1 cellular context compared by ENCODE assay signal in the genomic region with DNA sequence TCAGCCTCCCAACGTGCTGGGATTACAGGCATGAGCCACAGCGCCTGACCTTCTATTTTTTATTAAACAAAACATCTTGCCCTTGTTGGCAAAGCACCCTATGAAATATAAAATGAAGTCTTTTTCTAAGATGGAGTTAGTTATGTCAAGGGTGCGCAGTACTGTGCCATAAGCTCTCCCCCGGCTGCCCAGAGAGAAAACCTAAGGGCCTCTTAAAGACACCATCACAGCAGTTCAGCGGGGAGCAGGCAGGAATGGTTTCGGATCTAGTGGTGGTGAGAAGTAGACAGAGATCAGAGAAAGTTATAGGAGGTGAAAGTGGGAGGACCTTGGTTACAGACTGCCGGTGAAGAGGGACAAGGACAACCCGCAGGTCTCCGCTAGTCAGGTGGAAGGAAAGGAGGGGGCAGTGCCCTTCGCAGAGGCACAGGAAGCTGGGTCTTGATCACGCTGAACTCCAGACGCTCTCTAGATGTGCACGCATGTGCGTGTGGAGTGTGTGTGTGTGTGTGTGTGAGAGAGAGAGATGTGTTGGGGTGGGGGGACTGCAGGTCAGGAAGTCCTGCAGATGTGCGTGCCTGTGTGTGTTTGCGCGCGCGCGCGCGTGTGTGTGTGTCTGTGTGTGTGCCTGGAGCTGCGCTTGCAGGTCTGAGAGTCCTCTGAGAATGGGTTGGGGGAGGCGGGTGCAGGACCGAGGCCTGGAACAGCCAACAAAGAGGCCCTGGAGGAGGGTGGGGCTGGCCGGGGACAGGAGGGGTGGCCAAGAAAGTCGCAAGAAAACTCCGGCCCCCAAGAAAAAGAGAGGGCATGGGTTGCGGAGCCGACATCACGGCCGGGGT.
TF ChIP-seq lines count a peak whose summit lies in the region.

No MANE protein-coding gene starts in this region.

TF ChIP-seq in HepG2, 621 proteins besides CTCF, POLR2A, EP300 and RAD21 (continued from another document and continues in another):
- TF ChIP-seq, protein P1, sequence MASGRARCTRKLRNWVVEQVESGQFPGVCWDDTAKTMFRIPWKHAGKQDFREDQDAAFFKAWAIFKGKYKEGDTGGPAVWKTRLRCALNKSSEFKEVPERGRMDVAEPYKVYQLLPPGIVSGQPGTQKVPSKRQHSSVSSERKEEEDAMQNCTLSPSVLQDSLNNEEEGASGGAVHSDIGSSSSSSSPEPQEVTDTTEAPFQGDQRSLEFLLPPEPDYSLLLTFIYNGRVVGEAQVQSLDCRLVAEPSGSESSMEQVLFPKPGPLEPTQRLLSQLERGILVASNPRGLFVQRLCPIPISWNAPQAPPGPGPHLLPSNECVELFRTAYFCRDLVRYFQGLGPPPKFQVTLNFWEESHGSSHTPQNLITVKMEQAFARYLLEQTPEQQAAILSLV (CRISPR knock-in tag; IDR thresholded peaks at IDR 0.05; ENCODE audit: borderline replicate concordance), result no peak; the same call in 1 of the 2 replicates
- TF ChIP-seq RNF2 (conservative IDR thresholded peaks at IDR 0.05; ENCODE audit: low read depth), result no peak
- no peak for TF ChIP-seq ZNF546 (CRISPR knock-in tag; conservative IDR thresholded peaks at IDR 0.05)
- TF ChIP-seq ZNF232 (CRISPR knock-in tag; IDR thresholded peaks at IDR 0.05; ENCODE audit: borderline replicate concordance), result no peak
- TF ChIP-seq, protein P2, sequence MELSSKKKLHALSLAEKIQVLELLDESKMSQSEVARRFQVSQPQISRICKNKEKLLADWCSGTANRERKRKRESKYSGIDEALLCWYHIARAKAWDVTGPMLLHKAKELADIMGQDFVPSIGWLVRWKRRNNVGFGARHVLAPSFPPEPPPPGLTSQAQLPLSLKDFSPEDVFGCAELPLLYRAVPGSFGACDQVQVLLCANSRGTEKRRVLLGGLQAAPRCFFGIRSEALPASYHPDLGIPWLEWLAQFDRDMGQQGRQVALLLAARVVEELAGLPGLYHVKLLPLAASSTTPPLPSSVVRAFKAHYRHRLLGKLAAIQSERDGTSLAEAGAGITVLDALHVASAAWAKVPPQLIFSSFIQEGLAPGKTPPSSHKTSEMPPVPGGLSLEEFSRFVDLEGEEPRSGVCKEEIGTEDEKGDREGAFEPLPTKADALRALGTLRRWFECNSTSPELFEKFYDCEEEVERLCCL (CRISPR knock-in tag; IDR thresholded peaks at IDR 0.05; ENCODE audit: borderline replicate concordance), result no peak
- no peak for TF ChIP-seq ZNF432 (CRISPR knock-in tag; IDR thresholded peaks at IDR 0.05; ENCODE audit: borderline replicate concordance)
- TF ChIP-seq CBX1 (IDR thresholded peaks at IDR 0.05; ENCODE audit: low read depth), result no peak
- 0 out of 2 replicates have a peak, but pooled peaks have one; percentile 10 for TF ChIP-seq TSC22D2 (CRISPR knock-in tag; IDR thresholded peaks at IDR 0.05; ENCODE audit: borderline replicate concordance)
- TF ChIP-seq ZNF136 (CRISPR knock-in tag; IDR thresholded peaks at IDR 0.05; ENCODE audit: low read depth), result no peak
- TF ChIP-seq, protein P3, sequence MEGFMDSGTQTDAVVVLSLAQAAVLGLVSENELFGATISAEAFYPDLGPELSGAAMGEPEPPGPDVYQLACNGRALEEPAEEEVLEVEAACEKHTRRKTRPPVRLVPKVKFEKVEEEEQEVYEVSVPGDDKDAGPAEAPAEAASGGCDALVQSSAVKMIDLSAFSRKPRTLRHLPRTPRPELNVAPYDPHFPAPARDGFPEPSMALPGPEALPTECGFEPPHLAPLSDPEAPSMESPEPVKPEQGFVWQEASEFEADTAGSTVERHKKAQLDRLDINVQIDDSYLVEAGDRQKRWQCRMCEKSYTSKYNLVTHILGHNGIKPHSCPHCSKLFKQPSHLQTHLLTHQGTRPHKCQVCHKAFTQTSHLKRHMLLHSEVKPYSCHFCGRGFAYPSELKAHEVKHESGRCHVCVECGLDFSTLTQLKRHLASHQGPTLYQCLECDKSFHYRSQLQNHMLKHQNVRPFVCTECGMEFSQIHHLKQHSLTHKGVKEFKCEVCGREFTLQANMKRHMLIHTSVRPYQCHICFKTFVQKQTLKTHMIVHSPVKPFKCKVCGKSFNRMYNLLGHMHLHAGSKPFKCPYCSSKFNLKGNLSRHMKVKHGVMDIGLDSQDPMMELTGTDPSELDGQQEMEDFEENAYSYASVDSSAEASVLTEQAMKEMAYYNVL (CRISPR knock-in tag; IDR thresholded peaks at IDR 0.05; ENCODE audit: borderline replicate concordance), result no peak
- peak; percentile 27; the same call in 1 of the 2 replicates for TF ChIP-seq DPF2 (CRISPR knock-in tag; IDR thresholded peaks at IDR 0.05; ENCODE audit: borderline replicate concordance, low read depth)
- TF ChIP-seq ARNTL (CRISPR knock-in tag; IDR thresholded peaks at IDR 0.05), result no peak
- TF ChIP-seq CAMTA2 (CRISPR knock-in tag; IDR thresholded peaks at IDR 0.05; ENCODE audit: borderline replicate concordance), result no peak
- no peak for TF ChIP-seq SMC3 (IDR thresholded peaks at IDR 0.05; ENCODE audit: low read length)
- peak; percentile 12; the same call in 1 of the 2 replicates for TF ChIP-seq NCOA2 (CRISPR knock-in tag; IDR thresholded peaks at IDR 0.05)
- 0 out of 2 replicates have a peak, but pooled peaks have one; percentile 56 for TF ChIP-seq ZNF337 (CRISPR knock-in tag; IDR thresholded peaks at IDR 0.05; ENCODE audit: borderline replicate concordance, low read depth)
- no peak for TF ChIP-seq MYNN (CRISPR knock-in tag; IDR thresholded peaks at IDR 0.05; ENCODE audit: low read depth)
- no peak; the same call in 1 of the 2 replicates for TF ChIP-seq ZSCAN31 (CRISPR knock-in tag; IDR thresholded peaks at IDR 0.05; ENCODE audit: low read depth)
- no peak for TF ChIP-seq ZNF674 (CRISPR knock-in tag; IDR thresholded peaks at IDR 0.05; ENCODE audit: low read depth)
- TF ChIP-seq CHCHD3 (CRISPR knock-in tag; IDR thresholded peaks at IDR 0.05), result no peak; the same call in 1 of the 2 replicates
- no peak for TF ChIP-seq PHF20 (CRISPR knock-in tag; IDR thresholded peaks at IDR 0.05)
- TF ChIP-seq HMG20A (CRISPR knock-in tag; IDR thresholded peaks at IDR 0.05; ENCODE audit: borderline replicate concordance), result no peak
- no peak for TF ChIP-seq ZNF780A (CRISPR knock-in tag; IDR thresholded peaks at IDR 0.05)
- TF ChIP-seq, protein P4, sequence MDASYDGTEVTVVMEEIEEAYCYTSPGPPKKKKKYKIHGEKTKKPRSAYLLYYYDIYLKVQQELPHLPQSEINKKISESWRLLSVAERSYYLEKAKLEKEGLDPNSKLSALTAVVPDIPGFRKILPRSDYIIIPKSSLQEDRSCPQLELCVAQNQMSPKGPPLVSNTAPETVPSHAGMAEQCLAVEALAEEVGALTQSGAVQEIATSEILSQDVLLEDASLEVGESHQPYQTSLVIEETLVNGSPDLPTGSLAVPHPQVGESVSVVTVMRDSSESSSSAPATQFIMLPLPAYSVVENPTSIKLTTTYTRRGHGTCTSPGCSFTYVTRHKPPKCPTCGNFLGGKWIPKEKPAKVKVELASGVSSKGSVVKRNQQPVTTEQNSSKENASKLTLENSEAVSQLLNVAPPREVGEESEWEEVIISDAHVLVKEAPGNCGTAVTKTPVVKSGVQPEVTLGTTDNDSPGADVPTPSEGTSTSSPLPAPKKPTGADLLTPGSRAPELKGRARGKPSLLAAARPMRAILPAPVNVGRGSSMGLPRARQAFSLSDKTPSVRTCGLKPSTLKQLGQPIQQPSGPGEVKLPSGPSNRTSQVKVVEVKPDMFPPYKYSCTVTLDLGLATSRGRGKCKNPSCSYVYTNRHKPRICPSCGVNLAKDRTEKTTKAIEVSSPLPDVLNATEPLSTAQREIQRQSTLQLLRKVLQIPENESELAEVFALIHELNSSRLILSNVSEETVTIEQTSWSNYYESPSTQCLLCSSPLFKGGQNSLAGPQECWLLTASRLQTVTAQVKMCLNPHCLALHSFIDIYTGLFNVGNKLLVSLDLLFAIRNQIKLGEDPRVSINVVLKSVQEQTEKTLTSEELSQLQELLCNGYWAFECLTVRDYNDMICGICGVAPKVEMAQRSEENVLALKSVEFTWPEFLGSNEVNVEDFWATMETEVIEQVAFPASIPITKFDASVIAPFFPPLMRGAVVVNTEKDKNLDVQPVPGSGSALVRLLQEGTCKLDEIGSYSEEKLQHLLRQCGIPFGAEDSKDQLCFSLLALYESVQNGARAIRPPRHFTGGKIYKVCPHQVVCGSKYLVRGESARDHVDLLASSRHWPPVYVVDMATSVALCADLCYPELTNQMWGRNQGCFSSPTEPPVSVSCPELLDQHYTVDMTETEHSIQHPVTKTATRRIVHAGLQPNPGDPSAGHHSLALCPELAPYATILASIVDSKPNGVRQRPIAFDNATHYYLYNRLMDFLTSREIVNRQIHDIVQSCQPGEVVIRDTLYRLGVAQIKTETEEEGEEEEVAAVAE (CRISPR knock-in tag; IDR thresholded peaks at IDR 0.05; ENCODE audit: borderline replicate concordance), result no peak
- no peak for TF ChIP-seq ZSCAN12 (CRISPR knock-in tag; IDR thresholded peaks at IDR 0.05)
- TF ChIP-seq TAF1 (CRISPR knock-in tag; IDR thresholded peaks at IDR 0.05), result 0 out of 2 replicates have a peak, but pooled peaks have one; percentile 25
- TF ChIP-seq PRMT3 (CRISPR knock-in tag; IDR thresholded peaks at IDR 0.05; ENCODE audit: borderline replicate concordance, low read depth), result no peak
- peak; percentile 75; the same call in 1 of the 2 replicates for TF ChIP-seq ZNF547 (CRISPR knock-in tag; IDR thresholded peaks at IDR 0.05)
- TF ChIP-seq SOX6 (IDR thresholded peaks at IDR 0.05), result no peak
- peak; percentile 46; the same call in 1 of the 2 replicates for TF ChIP-seq SOX6 (CRISPR knock-in tag; IDR thresholded peaks at IDR 0.05)
- TF ChIP-seq, protein P5, sequence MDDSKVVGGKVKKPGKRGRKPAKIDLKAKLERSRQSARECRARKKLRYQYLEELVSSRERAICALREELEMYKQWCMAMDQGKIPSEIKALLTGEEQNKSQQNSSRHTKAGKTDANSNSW (CRISPR knock-in tag; IDR thresholded peaks at IDR 0.05; ENCODE audit: borderline replicate concordance), result no peak
- TF ChIP-seq SAFB2 (CRISPR knock-in tag; IDR thresholded peaks at IDR 0.05; ENCODE audit: borderline replicate concordance, low read depth), result no peak; the same call in 1 of the 2 replicates
- TF ChIP-seq ZNF180 (CRISPR knock-in tag; IDR thresholded peaks at IDR 0.05; ENCODE audit: borderline replicate concordance, low read depth), result no peak
- TF ChIP-seq ZNF530 (CRISPR knock-in tag; IDR thresholded peaks at IDR 0.05; ENCODE audit: low read depth), result no peak
- TF ChIP-seq SRY (CRISPR knock-in tag; IDR thresholded peaks at IDR 0.05), result no peak
- TF ChIP-seq KDM5B (CRISPR knock-in tag; IDR thresholded peaks at IDR 0.05; ENCODE audit: borderline replicate concordance), result peak; percentile 69; the same call in 1 of the 2 replicates
- TF ChIP-seq, protein P6, sequence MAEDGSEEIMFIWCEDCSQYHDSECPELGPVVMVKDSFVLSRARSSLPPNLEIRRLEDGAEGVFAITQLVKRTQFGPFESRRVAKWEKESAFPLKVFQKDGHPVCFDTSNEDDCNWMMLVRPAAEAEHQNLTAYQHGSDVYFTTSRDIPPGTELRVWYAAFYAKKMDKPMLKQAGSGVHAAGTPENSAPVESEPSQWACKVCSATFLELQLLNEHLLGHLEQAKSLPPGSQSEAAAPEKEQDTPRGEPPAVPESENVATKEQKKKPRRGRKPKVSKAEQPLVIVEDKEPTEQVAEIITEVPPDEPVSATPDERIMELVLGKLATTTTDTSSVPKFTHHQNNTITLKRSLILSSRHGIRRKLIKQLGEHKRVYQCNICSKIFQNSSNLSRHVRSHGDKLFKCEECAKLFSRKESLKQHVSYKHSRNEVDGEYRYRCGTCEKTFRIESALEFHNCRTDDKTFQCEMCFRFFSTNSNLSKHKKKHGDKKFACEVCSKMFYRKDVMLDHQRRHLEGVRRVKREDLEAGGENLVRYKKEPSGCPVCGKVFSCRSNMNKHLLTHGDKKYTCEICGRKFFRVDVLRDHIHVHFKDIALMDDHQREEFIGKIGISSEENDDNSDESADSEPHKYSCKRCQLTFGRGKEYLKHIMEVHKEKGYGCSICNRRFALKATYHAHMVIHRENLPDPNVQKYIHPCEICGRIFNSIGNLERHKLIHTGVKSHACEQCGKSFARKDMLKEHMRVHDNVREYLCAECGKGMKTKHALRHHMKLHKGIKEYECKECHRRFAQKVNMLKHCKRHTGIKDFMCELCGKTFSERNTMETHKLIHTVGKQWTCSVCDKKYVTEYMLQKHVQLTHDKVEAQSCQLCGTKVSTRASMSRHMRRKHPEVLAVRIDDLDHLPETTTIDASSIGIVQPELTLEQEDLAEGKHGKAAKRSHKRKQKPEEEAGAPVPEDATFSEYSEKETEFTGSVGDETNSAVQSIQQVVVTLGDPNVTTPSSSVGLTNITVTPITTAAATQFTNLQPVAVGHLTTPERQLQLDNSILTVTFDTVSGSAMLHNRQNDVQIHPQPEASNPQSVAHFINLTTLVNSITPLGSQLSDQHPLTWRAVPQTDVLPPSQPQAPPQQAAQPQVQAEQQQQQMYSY (CRISPR knock-in tag; IDR thresholded peaks at IDR 0.05), result no peak
- no peak for TF ChIP-seq XBP1 (CRISPR knock-in tag; IDR thresholded peaks at IDR 0.05)
- peak; percentile 21; the same call in 1 of the 2 replicates for TF ChIP-seq ZNF629 (CRISPR knock-in tag; conservative IDR thresholded peaks at IDR 0.05)
- TF ChIP-seq RFXANK (CRISPR knock-in tag; IDR thresholded peaks at IDR 0.05), result no peak
- TF ChIP-seq NONO (IDR thresholded peaks at IDR 0.05), result no peak
- peak; percentile 59; the same call in 1 of the 2 replicates for TF ChIP-seq NONO (CRISPR knock-in tag; conservative IDR thresholded peaks at IDR 0.05)
- TF ChIP-seq, protein P7, sequence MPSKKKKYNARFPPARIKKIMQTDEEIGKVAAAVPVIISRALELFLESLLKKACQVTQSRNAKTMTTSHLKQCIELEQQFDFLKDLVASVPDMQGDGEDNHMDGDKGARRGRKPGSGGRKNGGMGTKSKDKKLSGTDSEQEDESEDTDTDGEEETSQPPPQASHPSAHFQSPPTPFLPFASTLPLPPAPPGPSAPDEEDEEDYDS (CRISPR knock-in tag; IDR thresholded peaks at IDR 0.05), result no peak
- TF ChIP-seq, protein P8, sequence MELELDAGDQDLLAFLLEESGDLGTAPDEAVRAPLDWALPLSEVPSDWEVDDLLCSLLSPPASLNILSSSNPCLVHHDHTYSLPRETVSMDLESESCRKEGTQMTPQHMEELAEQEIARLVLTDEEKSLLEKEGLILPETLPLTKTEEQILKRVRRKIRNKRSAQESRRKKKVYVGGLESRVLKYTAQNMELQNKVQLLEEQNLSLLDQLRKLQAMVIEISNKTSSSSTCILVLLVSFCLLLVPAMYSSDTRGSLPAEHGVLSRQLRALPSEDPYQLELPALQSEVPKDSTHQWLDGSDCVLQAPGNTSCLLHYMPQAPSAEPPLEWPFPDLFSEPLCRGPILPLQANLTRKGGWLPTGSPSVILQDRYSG (CRISPR knock-in tag; IDR thresholded peaks at IDR 0.05), result no peak
- no peak for TF ChIP-seq SNRNP70 (IDR thresholded peaks at IDR 0.05; ENCODE audit: low read depth, low read length)
- no peak for TF ChIP-seq RFX1 (IDR thresholded peaks at IDR 0.05)
- TF ChIP-seq, protein P9, sequence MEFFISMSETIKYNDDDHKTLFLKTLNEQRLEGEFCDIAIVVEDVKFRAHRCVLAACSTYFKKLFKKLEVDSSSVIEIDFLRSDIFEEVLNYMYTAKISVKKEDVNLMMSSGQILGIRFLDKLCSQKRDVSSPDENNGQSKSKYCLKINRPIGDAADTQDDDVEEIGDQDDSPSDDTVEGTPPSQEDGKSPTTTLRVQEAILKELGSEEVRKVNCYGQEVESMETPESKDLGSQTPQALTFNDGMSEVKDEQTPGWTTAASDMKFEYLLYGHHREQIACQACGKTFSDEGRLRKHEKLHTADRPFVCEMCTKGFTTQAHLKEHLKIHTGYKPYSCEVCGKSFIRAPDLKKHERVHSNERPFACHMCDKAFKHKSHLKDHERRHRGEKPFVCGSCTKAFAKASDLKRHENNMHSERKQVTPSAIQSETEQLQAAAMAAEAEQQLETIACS (CRISPR knock-in tag; IDR thresholded peaks at IDR 0.05), result peak; percentile 80
- TF ChIP-seq HOXA5 (CRISPR knock-in tag; IDR thresholded peaks at IDR 0.05), result no peak
- TF ChIP-seq HNRNPK (IDR thresholded peaks at IDR 0.05; ENCODE audit: low read depth, low read length, poor library complexity, severe bottlenecking), result no peak
- TF ChIP-seq FOXO1 (CRISPR knock-in tag; IDR thresholded peaks at IDR 0.05), result no peak
